22 cellular contexts compared by ENCODE assay signal in genomic region chr12:102314821-102315220, GRCh38.
"Had no signal": no experiment of that assay in that cellular context is flagged by ENCODE, and none has a peak within 500 bp of the region (broad histone marks: within the 10 kb centered on the region; RNA-seq: fewer than 3 reads in every experiment).

No MANE protein-coding gene starts in this region.

- H3K4me1 ChIP-seq: breast epithelium had no signal

- H3K27ac ChIP-seq: breast epithelium had no signal

- H3K9me3 ChIP-seq: breast epithelium had no signal

- H3K4me3 ChIP-seq: breast epithelium had no signal

- ATAC-seq: activated CD8-positive, alpha-beta memory T cell treated with anti-CD3 and anti-CD28 coated beads, Interleukin-2, amount 10 ng/mL, durations not matched to agents 7 days and 5 days had no signal

- H3K27me3 ChIP-seq: breast epithelium had no signal

- H3K36me3 ChIP-seq: breast epithelium had no signal

- DNase-seq: activated B cell treated with CpG ODN at 0.5 μM for 24 hours; activated CD4-positive, alpha-beta T cell treated with anti-CD3 and anti-CD28 coated beads for 1 hour; activated CD4-positive, alpha-beta T cell treated with anti-CD3 and anti-CD28 coated beads, Interleukin-2, amount 10 ng/mL, durations not matched to agents 24 days and 14 days; activated CD4-positive, alpha-beta T cell treated with anti-CD3 and anti-CD28 coated beads, Interleukin-2, amount 50 U/mL, for 48 hours; activated CD8-positive, alpha-beta memory T cell treated with anti-CD3 and anti-CD28 coated beads, Interleukin-2, amount 10 ng/mL, durations not matched to agents 7 days and 5 days; activated gamma-delta T cell; activated naive CD4-positive, alpha-beta T cell treated with anti-CD3 and anti-CD28 coated beads for 36 hours; activated T-cell treated with anti-CD3 and anti-CD28 coated beads, Interleukin-2, amount 50 U/mL, for 24 hours; caudate nucleus; NCI-H1092; NCI-H1417; NCI-H1930; NCI-H2107; NCI-H2171 treated with DMSO at 0.1 percent for 48 hours; NCI-H345; NCI-H510A; NCI-H526 treated with DMSO at 0.1 percent for 48 hours; NCI-H82; SIG-M5; T-helper 2 cell; T1000 had no signal
